Comparison of ENCODE assay signal across 3 cellular contexts in genomic region chr2:10721344-10722251, GRCh38.
TF ChIP-seq lines count a peak whose summit lies in the region.

TSS of gene ATP6V1C2 (plus strand) at chr2:10721630. CDS start at chr2:10722850, 1,220 bp downstream.

TF ChIP-seq in HEK293, 187 proteins besides CTCF, POLR2A, EP300 and RAD21:
- TF ChIP-seq ZBTB8A (tag by site-specific recombination; IDR thresholded peaks at IDR 0.05) = no peak
- TF ChIP-seq ZNF768 (tag by site-specific recombination; IDR thresholded peaks at IDR 0.05) = no peak
- TF ChIP-seq ZBTB11 (tag by site-specific recombination; conservative IDR thresholded peaks at IDR 0.05; ENCODE audit: low read depth) = peak; percentile 62; the same call in 1 of the 2 replicates
- no peak for TF ChIP-seq ZIC2 (tag by site-specific recombination; IDR thresholded peaks at IDR 0.05)
- no peak for TF ChIP-seq ZNF211 (tag by site-specific recombination; IDR thresholded peaks at IDR 0.05; ENCODE audit: low read depth)
- TF ChIP-seq YY1 (tag by site-specific recombination; IDR thresholded peaks at IDR 0.05) = no peak
- no peak for TF ChIP-seq ZNF623 (tag by site-specific recombination; IDR thresholded peaks at IDR 0.05)
- peak; percentile 8 for TF ChIP-seq SCRT2 (tag by site-specific recombination; IDR thresholded peaks at IDR 0.05)
- TF ChIP-seq ZNF292 (tag by site-specific recombination; IDR thresholded peaks at IDR 0.05; ENCODE audit: borderline replicate concordance, low read depth) = no peak
- TF ChIP-seq ZNF112 (tag by site-specific recombination; IDR thresholded peaks at IDR 0.05) = no peak
- TF ChIP-seq ZFHX2 (tag by site-specific recombination; conservative IDR thresholded peaks at IDR 0.05) = 0 out of 2 replicates have a peak, but pooled peaks have one; percentile 1
- TF ChIP-seq ZXDB (tag by site-specific recombination; IDR thresholded peaks at IDR 0.05) = peak; percentile 70
- TF ChIP-seq ZNF596 (tag by site-specific recombination; IDR thresholded peaks at IDR 0.05) = no peak
- TF ChIP-seq, protein P1, sequence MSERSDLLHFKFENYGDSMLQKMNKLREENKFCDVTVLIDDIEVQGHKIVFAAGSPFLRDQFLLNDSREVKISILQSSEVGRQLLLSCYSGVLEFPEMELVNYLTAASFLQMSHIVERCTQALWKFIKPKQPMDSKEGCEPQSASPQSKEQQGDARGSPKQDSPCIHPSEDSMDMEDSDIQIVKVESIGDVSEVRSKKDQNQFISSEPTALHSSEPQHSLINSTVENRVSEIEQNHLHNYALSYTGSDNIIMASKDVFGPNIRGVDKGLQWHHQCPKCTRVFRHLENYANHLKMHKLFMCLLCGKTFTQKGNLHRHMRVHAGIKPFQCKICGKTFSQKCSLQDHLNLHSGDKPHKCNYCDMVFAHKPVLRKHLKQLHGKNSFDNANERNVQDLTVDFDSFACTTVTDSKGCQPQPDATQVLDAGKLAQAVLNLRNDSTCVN (tag by site-specific recombination; optimal IDR thresholded peaks at IDR 0.05) = peak; percentile 77
- TF ChIP-seq ZNF560 (tag by site-specific recombination; IDR thresholded peaks at IDR 0.05; ENCODE audit: borderline replicate concordance) = no peak
- peak; percentile 30; the same call in 1 of the 2 replicates for TF ChIP-seq GLIS1 (tag by site-specific recombination; IDR thresholded peaks at IDR 0.05)
- peak; percentile 9 for TF ChIP-seq ZNF335 (tag by site-specific recombination; conservative IDR thresholded peaks at IDR 0.05)

TF ChIP-seq in H1, 55 proteins besides CTCF, POLR2A, EP300 and RAD21:
- no peak for TF ChIP-seq USF2 (IDR thresholded peaks at IDR 0.05; ENCODE audit: low read length)
- peak; percentile 83 for TF ChIP-seq KDM4A (IDR thresholded peaks at IDR 0.05; ENCODE audit: low read depth, low read length, severe bottlenecking)
- TF ChIP-seq SUZ12 (IDR thresholded peaks at IDR 0.05; ENCODE audit: low read length) = peak; percentile 41; the same call in 1 of the 2 replicates
- peak; percentile 69 for TF ChIP-seq EZH2 (IDR thresholded peaks at IDR 0.05; ENCODE audit: low read depth, low read length, severe bottlenecking)
- peak; percentile 32; the same call in 1 of the 2 replicates for TF ChIP-seq TBP (IDR thresholded peaks at IDR 0.05; ENCODE audit: low read depth, low read length)
- peak; percentile 64; the same call in 1 of the 2 replicates for TF ChIP-seq GABPA (IDR thresholded peaks at IDR 0.05; ENCODE audit: borderline replicate concordance, insufficient read depth, low read length)
- TF ChIP-seq PHF8 (conservative IDR thresholded peaks at IDR 0.05; ENCODE audit: low read depth, low read length) = peak; percentile 34; the same call in 1 of the 2 replicates
- TF ChIP-seq RNF2 (IDR thresholded peaks at IDR 0.05; ENCODE audit: borderline replicate concordance, low read depth, low read length, missing control alignments, poor library complexity, severe bottlenecking) = no peak
TF ChIP-seq in H1: peak in this region for 6.

TF ChIP-seq in neural cell, 6 proteins besides CTCF, POLR2A, EP300 and RAD21:
- TF ChIP-seq, protein P2, sequence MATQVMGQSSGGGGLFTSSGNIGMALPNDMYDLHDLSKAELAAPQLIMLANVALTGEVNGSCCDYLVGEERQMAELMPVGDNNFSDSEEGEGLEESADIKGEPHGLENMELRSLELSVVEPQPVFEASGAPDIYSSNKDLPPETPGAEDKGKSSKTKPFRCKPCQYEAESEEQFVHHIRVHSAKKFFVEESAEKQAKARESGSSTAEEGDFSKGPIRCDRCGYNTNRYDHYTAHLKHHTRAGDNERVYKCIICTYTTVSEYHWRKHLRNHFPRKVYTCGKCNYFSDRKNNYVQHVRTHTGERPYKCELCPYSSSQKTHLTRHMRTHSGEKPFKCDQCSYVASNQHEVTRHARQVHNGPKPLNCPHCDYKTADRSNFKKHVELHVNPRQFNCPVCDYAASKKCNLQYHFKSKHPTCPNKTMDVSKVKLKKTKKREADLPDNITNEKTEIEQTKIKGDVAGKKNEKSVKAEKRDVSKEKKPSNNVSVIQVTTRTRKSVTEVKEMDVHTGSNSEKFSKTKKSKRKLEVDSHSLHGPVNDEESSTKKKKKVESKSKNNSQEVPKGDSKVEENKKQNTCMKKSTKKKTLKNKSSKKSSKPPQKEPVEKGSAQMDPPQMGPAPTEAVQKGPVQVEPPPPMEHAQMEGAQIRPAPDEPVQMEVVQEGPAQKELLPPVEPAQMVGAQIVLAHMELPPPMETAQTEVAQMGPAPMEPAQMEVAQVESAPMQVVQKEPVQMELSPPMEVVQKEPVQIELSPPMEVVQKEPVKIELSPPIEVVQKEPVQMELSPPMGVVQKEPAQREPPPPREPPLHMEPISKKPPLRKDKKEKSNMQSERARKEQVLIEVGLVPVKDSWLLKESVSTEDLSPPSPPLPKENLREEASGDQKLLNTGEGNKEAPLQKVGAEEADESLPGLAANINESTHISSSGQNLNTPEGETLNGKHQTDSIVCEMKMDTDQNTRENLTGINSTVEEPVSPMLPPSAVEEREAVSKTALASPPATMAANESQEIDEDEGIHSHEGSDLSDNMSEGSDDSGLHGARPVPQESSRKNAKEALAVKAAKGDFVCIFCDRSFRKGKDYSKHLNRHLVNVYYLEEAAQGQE (IDR thresholded peaks at IDR 0.05; ENCODE audit: borderline replicate concordance) = no peak
- peak; percentile 34 for TF ChIP-seq EZH2 (IDR thresholded peaks at IDR 0.05; ENCODE audit: borderline replicate concordance, insufficient read depth, low read length, poor library complexity, severe bottlenecking)
